ENCODE assay signal across 8 cellular contexts in genomic region chr4:139554726-139555072, GRCh38. TPM values are rescaled to one million over a fixed set of nuclear protein-coding genes. Genes with fewer than 3 reads are reported as not detected.
DNase-seq lines count a peak whose midpoint lies in the region; ATAC-seq and TF ChIP-seq lines count a peak whose summit lies in the region.

No MANE protein-coding gene starts in this region.

- peak overlapping the region; percentile 97 for H3K4me3 Mint-ChIP-seq in activated naive CD4-positive, alpha-beta T cell treated with anti-CD3 and anti-CD28 coated beads, Interleukin-2, amount 50 U/mL, for 24 hours

- H3K27ac ChIP-seq in lower lobe of right lung (peak overlapping the region; percentile 99), transverse colon (peak overlapping the region; percentile 88 to 98 (median 94))

- no peak for DNase-seq in activated naive CD4-positive, alpha-beta T cell treated with Interleukin-2 at 50 U/mL for 16 hours
- DNase-seq in astrocyte of the cerebellum (ENCODE audit: low read depth) (no peak), lower lobe of right lung (no peak), transverse colon (no peak), SKM-1 treated with dmso at 0.1 percent for 144 hours (lab: John Stamatoyannopoulos, UW; ENCODE audit: unreplicated experiment) (no peak), HUDEP-2 (lab: John Stamatoyannopoulos, UW; ENCODE audit: unreplicated experiment in 76 of 76) (no peak), RPMI8226 (no peak)

- no peaks in the 10 kb centered on the region for H3K27me3 ChIP-seq in lower lobe of right lung (ENCODE audit: low read depth)
- H3K27me3 ChIP-seq in transverse colon: no peaks in the 10 kb centered on the region

- no peaks in the 10 kb centered on the region for H3K27me3 Mint-ChIP-seq in activated naive CD4-positive, alpha-beta T cell treated with anti-CD3 and anti-CD28 coated beads, Interleukin-2, amount 50 U/mL, for 24 hours

- no peak for ATAC-seq in lower lobe of right lung

- peak overlapping the region; percentile 99 for H3K27ac Mint-ChIP-seq in activated naive CD4-positive, alpha-beta T cell treated with anti-CD3 and anti-CD28 coated beads, Interleukin-2, amount 50 U/mL, for 24 hours

- TF ChIP-seq CTCF in astrocyte of the cerebellum (IDR thresholded peaks at IDR 0.05; ENCODE audit: low read depth, low read length, missing control alignments) (no peak), lower lobe of right lung (IDR thresholded peaks at IDR 0.05) (no peak), transverse colon (IDR thresholded peaks at IDR 0.05) (no peak)

- intact Hi-C loops in lower lobe of right lung (cut with DNase I) (no loop called here), transverse colon (cut with DNase I; ENCODE audit: low total_unique reads) (no loop called here)

- no peaks in the 10 kb centered on the region for H3K9me3 Mint-ChIP-seq in activated naive CD4-positive, alpha-beta T cell treated with anti-CD3 and anti-CD28 coated beads, Interleukin-2, amount 50 U/mL, for 24 hours

- H3K36me3 Mint-ChIP-seq in activated naive CD4-positive, alpha-beta T cell treated with anti-CD3 and anti-CD28 coated beads, Interleukin-2, amount 50 U/mL, for 24 hours: no peaks in the 10 kb centered on the region

- H3K4me3 ChIP-seq in astrocyte of the cerebellum (ENCODE audit: low read depth, low read length) (peak overlapping the region; percentile 69), lower lobe of right lung (peak overlapping the region; percentile 79), transverse colon (peak overlapping the region; percentile 0 to 95 (median 64))

- H3K4me1 Mint-ChIP-seq in activated naive CD4-positive, alpha-beta T cell treated with anti-CD3 and anti-CD28 coated beads, Interleukin-2, amount 50 U/mL, for 24 hours: peaks cover 44% of the 10 kb centered on the region

- 6 to 21% methylated on average over 4 of the region's 4 CpGs for WGBS in transverse colon (ENCODE audit: low coverage in 1 of 2), 2 donors

- H3K9me3 ChIP-seq in lower lobe of right lung (no peaks in the 10 kb centered on the region), transverse colon (no peaks in the 10 kb centered on the region)

- TF ChIP-seq POLR2A in transverse colon (IDR thresholded peaks at IDR 0.05): no peak

- TF ChIP-seq EP300 in transverse colon (IDR thresholded peaks at IDR 0.05; ENCODE audit: low read depth): no peak

- H3K36me3 ChIP-seq in lower lobe of right lung: no peaks in the 10 kb centered on the region
- no peaks in the 10 kb centered on the region for H3K36me3 ChIP-seq in transverse colon

- in situ Hi-C loops in astrocyte of the cerebellum (cut with HindIII; ENCODE audit: low sequenced_read_pairs): no loop called here
- in situ Hi-C loops in transverse colon (cut with MboI; ENCODE audit: low pct_ligation_motif_present in 1 of 4, low pct_unique_long_range_greater_than_20kb in 1 of 4, low sequenced_read_pairs in 3 of 4): no loop called here

- peaks cover 68% of the 10 kb centered on the region for H3K4me1 ChIP-seq in lower lobe of right lung
- H3K4me1 ChIP-seq in transverse colon: peaks cover 6 to 73% (median 39%) of the 10 kb centered on the region in 4 donors

RNA-seq across cellular contexts. Expression of gene SETD7, which starts 1.3 kb away (rescaled TPM):
- 39.4 TPM for total RNA-seq in lower lobe of right lung
- 10 to 100 TPM; 19.7 to 31.3 (median 24.8) TPM for total RNA-seq in transverse colon
